ENCODE assay signal across 28 cellular contexts in genomic region chr21:19523731-19524130, GRCh38.
DNase-seq lines count a peak whose midpoint lies in the region; ATAC-seq, FAIRE-seq and TF ChIP-seq lines count a peak whose summit lies in the region.
"Had no signal": no experiment of that assay in that cellular context is flagged by ENCODE, and none has a peak within 500 bp of the region (broad histone marks: within the 10 kb centered on the region; RNA-seq: fewer than 3 reads in every experiment).

No MANE protein-coding gene starts in this region.

- ATAC-seq in K562 (no peak), HG03097 (IDR thresholded peaks at IDR 0.05; ENCODE audit: low FRiP score, unreplicated experiment) (no peak)
- ATAC-seq: gastrocnemius medialis, GM12878, natural killer cell had no signal

- H3K79me2 ChIP-seq in K562 (ENCODE audit: control insufficient read depth, insufficient read depth, low read length), result no peaks in the 10 kb centered on the region

- no TSS peak for BruUV-seq in K562 (replicated peaks; lab: Mats Ljungman, UMichigan)

- H3K9me1 ChIP-seq in K562 (ENCODE audit: control insufficient read depth, insufficient read depth, low read length), result no peaks in the 10 kb centered on the region

- H4K20me1 ChIP-seq in K562 (replicated peaks; ENCODE audit: control insufficient read depth, insufficient read depth, low read length), result no peaks in the 10 kb centered on the region

- no peaks in the 10 kb centered on the region for H3K27me3 ChIP-seq in K562 (ENCODE audit: control insufficient read depth in 2 of 2, insufficient read depth in 2 of 2, low read length in 2 of 2)
- no peaks in the 10 kb centered on the region for H3K27me3 ChIP-seq in H7 (ENCODE audit: control insufficient read depth, insufficient read depth, low read length)
- H3K27me3 ChIP-seq: gastrocnemius medialis, thyroid gland had no signal

- no peak for TF ChIP-seq EP300 in K562 (IDR thresholded peaks at IDR 0.05; ENCODE audit: low read length)

- FAIRE-seq in K562 (lab: Jason Lieb, UNC), result no peak
- FAIRE-seq: GM12878, keratinocyte had no signal

- in situ Hi-C loops in K562 (cut with MboI), result no loop called here

- peak overlapping the region; percentile 89 for H3K27ac Mint-ChIP-seq in osteocyte (ENCODE audit: unreplicated experiment)
- H3K27ac Mint-ChIP-seq in mesothelial cell of epicardium, result no peak overlapping the region
- H3K27ac Mint-ChIP-seq: activated T-cell treated with anti-CD3 and anti-CD28 coated beads, Interleukin-2, amount 50 U/mL, for 24 hours; natural killer cell had no signal

- POLR2A ChIA-PET in K562 (lab: Yijun Ruan, JAX) (no interaction called here), HEK293T (lab: Yijun Ruan, JAX) (no interaction called here)

- 3% methylated on average over 2 of the region's 2 CpGs for WGBS in K562 (ENCODE audit: insufficient coverage, low coverage, missing lambda C conversion rate)

- H3K36me3 ChIP-seq in K562 (ENCODE audit: control insufficient read depth, insufficient read depth, low read length), result no peaks in the 10 kb centered on the region
- no peaks in the 10 kb centered on the region for H3K36me3 ChIP-seq in H7 (replicated peaks; ENCODE audit: control insufficient read depth, insufficient read depth, low read length)
- H3K36me3 ChIP-seq: gastrocnemius medialis, HAP-1, thyroid gland had no signal

- no peaks in the 10 kb centered on the region for H3K4me1 ChIP-seq in K562 (replicated peaks in 1 of 2; ENCODE audit: control insufficient read depth in 2 of 2, insufficient read depth in 2 of 2, low read length in 2 of 2)
- H3K4me1 ChIP-seq: gastrocnemius medialis, HAP-1, thyroid gland had no signal

- H3K9me3 ChIP-seq in K562 (replicated peaks; ENCODE audit: control insufficient read depth, insufficient read depth, low read depth, low read length), result no peaks in the 10 kb centered on the region
- H3K9me3 ChIP-seq: gastrocnemius medialis, HAP-1, thyroid gland had no signal

- no peak for TF ChIP-seq RAD21 in K562 (CRISPR knock-in tag; conservative IDR thresholded peaks at IDR 0.05 in 1 of 2, IDR thresholded peaks at IDR 0.05 in 1 of 2)

- peaks cover 4% of the 10 kb centered on the region for H3K9me3 Mint-ChIP-seq in osteocyte (ENCODE audit: unreplicated experiment)
- H3K9me3 Mint-ChIP-seq in mesothelial cell of epicardium, result peaks cover 5% of the 10 kb centered on the region

- DNase-seq in HS-27A (ENCODE audit: low read depth) (peak; percentile 29), NCI-H446 treated with DMSO at 0.1 percent for 48 hours (lab: John Stamatoyannopoulos, UW) (peak; percentile 92), K562 (ENCODE audit: extremely low read depth in 1 of 4, low spot score in 3 of 4) (no peak), osteocyte (ENCODE audit: extremely low spot score, unreplicated experiment) (no peak), H7 (no peak), mesothelial cell of epicardium (ENCODE audit: low spot score in 2 of 2, unreplicated experiment in 2 of 2) (no peak), HEK293T (ENCODE audit: extremely low spot score) (no peak)
- DNase-seq: ACHN; activated naive CD4-positive, alpha-beta T cell treated with Interleukin-2 at 50 U/mL for 16 hours; activated T-cell treated with anti-CD3 and anti-CD28 coated beads, Interleukin-2, amount 50 U/mL, for 24 hours; central memory CD4-positive, alpha-beta T cell; DMS153; gastrocnemius medialis; IMR-90; mammary epithelial cell; natural killer cell; NCI-H1930; NCI-H510A; NK-92 treated with Interleukin-12 subunit alpha and Interleukin-12 subunit beta, amount 100 ng/mL, for 24 hours; stimulated activated CD4-positive, alpha-beta T cell treated with anti-CD3 and anti-CD28 coated beads, Interleukin-2, amount 100 ng/mL, for 48 hours; stimulated activated naive CD4-positive, alpha-beta T cell treated with Interleukin-2 at 50 U/mL for 16 hours; thyroid gland had no signal

- intact Hi-C loops in K562 (cut with micrococcal nuclease), result no loop called here

- CTCF ChIA-PET in K562 (lab: Yijun Ruan, JAX; ENCODE audit: low intra/inter-chr PET ratio) (no interaction called here), HEK293T (lab: Yijun Ruan, JAX) (no interaction called here)

- H3K36me3 Mint-ChIP-seq in osteocyte (ENCODE audit: unreplicated experiment) (no peaks in the 10 kb centered on the region), mesothelial cell of epicardium (no peaks in the 10 kb centered on the region)
- H3K36me3 Mint-ChIP-seq: natural killer cell had no signal

- H3K4me3 Mint-ChIP-seq in osteocyte (ENCODE audit: unreplicated experiment), result no peak overlapping the region
- H3K4me3 Mint-ChIP-seq in mesothelial cell of epicardium, result no peak overlapping the region
- H3K4me3 Mint-ChIP-seq: activated T-cell treated with anti-CD3 and anti-CD28 coated beads, Interleukin-2, amount 50 U/mL, for 24 hours; natural killer cell had no signal

- no peak for TF ChIP-seq POLR2A in K562 (conservative IDR thresholded peaks at IDR 0.05)

- H3K4me3 ChIP-seq in K562, result no peak overlapping the region
- H3K4me3 ChIP-seq in H7 (ENCODE audit: insufficient read depth, low read depth, low read length), result no peak overlapping the region
- H3K4me3 ChIP-seq: gastrocnemius medialis, GM12878, HAP-1, skin epidermis, thyroid gland had no signal

- H3K27me3 Mint-ChIP-seq in osteocyte (ENCODE audit: unreplicated experiment), result no peaks in the 10 kb centered on the region
- H3K27me3 Mint-ChIP-seq in mesothelial cell of epicardium (ENCODE audit: low read depth), result no peaks in the 10 kb centered on the region
- H3K27me3 Mint-ChIP-seq: activated T-cell treated with anti-CD3 and anti-CD28 coated beads, Interleukin-2, amount 50 U/mL, for 24 hours had no signal

- H3K4me2 ChIP-seq in K562 (ENCODE audit: insufficient read depth, low read length), result no peak overlapping the region

- H2AFZ ChIP-seq in K562 (ENCODE audit: low read depth, low read length), result no peak overlapping the region

- no peak overlapping the region for H3K9ac ChIP-seq in K562 (ENCODE audit: insufficient read depth in 1 of 2, low read depth in 2 of 2, low read length in 2 of 2)

- no peak overlapping the region for H3K27ac ChIP-seq in K562 (ENCODE audit: extremely low read depth, low read depth, low read length)
- H3K27ac ChIP-seq: C4-2B, gastrocnemius medialis, skin epidermis, thyroid gland had no signal

- H3K4me1 Mint-ChIP-seq in osteocyte (ENCODE audit: unreplicated experiment), result peaks cover 32% of the 10 kb centered on the region
- peaks cover 4% of the 10 kb centered on the region for H3K4me1 Mint-ChIP-seq in mesothelial cell of epicardium
- H3K4me1 Mint-ChIP-seq: natural killer cell had no signal

- no peak for TF ChIP-seq CTCF in K562 (IDR thresholded peaks at IDR 0.05 in 2 of 3, conservative IDR thresholded peaks at IDR 0.05 in 1 of 3; ENCODE audit: insufficient read depth in 2 of 3, low read depth in 1 of 3, low read length in 3 of 3)
- no peak for TF ChIP-seq CTCF in osteocyte (IDR thresholded peaks at IDR 0.05)
- no peak for TF ChIP-seq CTCF in mesothelial cell of epicardium (IDR thresholded peaks at IDR 0.05; ENCODE audit: unreplicated experiment)

TF ChIP-seq in K562, 482 proteins besides CTCF, POLR2A, EP300 and RAD21:
- TF ChIP-seq MTA1 (IDR thresholded peaks at IDR 0.05; ENCODE audit: borderline replicate concordance) (no peak), THRB (CRISPR knock-in tag; conservative IDR thresholded peaks at IDR 0.05) (no peak), ATF3 (IDR thresholded peaks at IDR 0.05) (peak; percentile 26; the same call in 1 of the 2 replicates), ATF3 (CRISPR knock-in tag; conservative IDR thresholded peaks at IDR 0.05) (no peak), ZBTB1 (CRISPR knock-in tag; IDR thresholded peaks at IDR 0.05; ENCODE audit: borderline replicate concordance, low read depth) (no peak)

TF ChIP-seq in HEK293T, 16 proteins besides CTCF, POLR2A, EP300 and RAD21:
- TF ChIP-seq ARNT (IDR thresholded peaks at IDR 0.05) (no peak), L3MBTL2 (conservative IDR thresholded peaks at IDR 0.05) (no peak), PKNOX1 (IDR thresholded peaks at IDR 0.05) (no peak), BHLHE40 (IDR thresholded peaks at IDR 0.05; ENCODE audit: borderline replicate concordance) (no peak), TARDBP (IDR thresholded peaks at IDR 0.05) (no peak), FOXA1 (IDR thresholded peaks at IDR 0.05) (no peak)

Comparison
In these comparisons a context has a peak if more than half of its experiments do, and no peak if none do; other contexts are left out.
1. DNase-seq: peak in HS-27A (single experiment) and NCI-H446 treated with DMSO at 0.1 percent for 48 hours (single experiment); none in K562 (0 of 4), osteocyte (single experiment), H7 (single experiment), mesothelial cell of epicardium (0 of 2) and HEK293T (single experiment).